18 cellular contexts compared by ENCODE assay signal in genomic region chr5:105392710-105393149, GRCh38.
DNase-seq lines count a peak whose midpoint lies in the region; FAIRE-seq and TF ChIP-seq lines count a peak whose summit lies in the region.
"Had no signal": no experiment of that assay in that cellular context is flagged by ENCODE, and none has a peak within 500 bp of the region (broad histone marks: within the 10 kb centered on the region; RNA-seq: fewer than 3 reads in every experiment).

No MANE protein-coding gene starts in this region.

- H3K9me2 ChIP-seq in PC-9 (ENCODE audit: insufficient read depth), result peaks cover under 1% of the 10 kb centered on the region; the same call in 1 of the 2 replicates

- peak overlapping the region; percentile 51 for H3K4me3 ChIP-seq in PC-9
- H3K4me3 ChIP-seq in dorsolateral prefrontal cortex, result no peak overlapping the region
- H3K4me3 ChIP-seq: SJCRH30 had no signal

- H3K36me3 ChIP-seq in PC-9 (ENCODE audit: low read depth), result no peaks in the 10 kb centered on the region
- H3K36me3 ChIP-seq: SJCRH30 had no signal

- peak overlapping the region; percentile 85 for H2AFZ ChIP-seq in PC-9

- CTCF ChIA-PET in PC-9 (lab: Charles Lee), result no interaction called here

- H3K27ac ChIP-seq in PC-9 (no peak overlapping the region), dorsolateral prefrontal cortex (no peak overlapping the region)
- H3K27ac ChIP-seq: RWPE1, SJCRH30 had no signal

- no peaks in the 10 kb centered on the region for H3K79me2 ChIP-seq in PC-9 (ENCODE audit: low read depth)

- no TSS peak for BruUV-seq in PC-9 (replicated peaks; lab: Mats Ljungman, UMichigan)

- H3K9me3 ChIP-seq in PC-9 (ENCODE audit: insufficient read depth, low read depth), result no peaks in the 10 kb centered on the region
- H3K9me3 ChIP-seq: SJCRH30 had no signal

- DNase-seq in ELF-1 (ENCODE audit: low read depth, low spot score), result peak; percentile 90
- peak; percentile 39 to 70 for DNase-seq in PC-9
- peak; percentile 21 for DNase-seq in inferior parietal cortex (ENCODE audit: extremely low spot score)
- peak; percentile 65 for DNase-seq in urothelium cell line (ENCODE audit: low spot score)
- no peak for DNase-seq in dorsolateral prefrontal cortex
- DNase-seq in SIG-M5 treated with dmso at 0.1 percent for 504 hours (lab: John Stamatoyannopoulos, UW; ENCODE audit: unreplicated experiment), result no peak
- DNase-seq in activated CD4-positive, CD25-positive, alpha-beta regulatory T cell (lab: John Stamatoyannopoulos, UW), result no peak
- DNase-seq: C1 segment of cervical spinal cord, DMS79 treated with DMSO at 0.1 percent for 48 hours, KG1, NCI-H187 treated with DMSO at 0.1 percent for 48 hours, NCI-H226, NCI-H524 treated with DMSO at 0.1 percent for 48 hours, PC-3, SJCRH30 had no signal

- no peaks in the 10 kb centered on the region for H3K4me1 ChIP-seq in PC-9 (replicated peaks; ENCODE audit: insufficient read depth)
- H3K4me1 ChIP-seq: SJCRH30 had no signal

- no peak for TF ChIP-seq CTCF in PC-9 (conservative IDR thresholded peaks at IDR 0.05)
- no peak for TF ChIP-seq CTCF in dorsolateral prefrontal cortex (IDR thresholded peaks at IDR 0.05 in 54 of 56, conservative IDR thresholded peaks at IDR 0.05 in 2 of 56; ENCODE audit: low read depth in 1 of 56, partially characterized antibody in 56 of 56)

- H3F3A ChIP-seq in PC-9 (ENCODE audit: insufficient read depth, low read depth), result no peaks in the 10 kb centered on the region

- no peaks in the 10 kb centered on the region for H4K20me1 ChIP-seq in PC-9 (ENCODE audit: insufficient read depth)

- peak overlapping the region; percentile 61 for H3K4me2 ChIP-seq in PC-9

- H3K27me3 ChIP-seq in PC-9 (ENCODE audit: insufficient read depth, low read depth), result no peaks in the 10 kb centered on the region
- no peaks in the 10 kb centered on the region for H3K27me3 ChIP-seq in dorsolateral prefrontal cortex
- H3K27me3 ChIP-seq: SJCRH30 had no signal

- intact Hi-C loops in PC-9 (cut with micrococcal nuclease; ENCODE audit: unreplicated experiment), result no loop called here
- intact Hi-C loops in dorsolateral prefrontal cortex (cut with DNase I), result no loop called here

- POLR2A ChIA-PET in PC-9 (lab: Charles Lee; ENCODE audit: unreplicated experiment), result no interaction called here

- FAIRE-seq in urothelium cell line (lab: Jason Lieb, UNC), result no peak
- FAIRE-seq: D721Med, G401.6 had no signal

Comparison
In these comparisons a context has a peak if more than half of its experiments do, and no peak if none do; other contexts are left out.
1. DNase-seq: peak in ELF-1 (single experiment), PC-9 (2 of 2), inferior parietal cortex (single experiment) and urothelium cell line (single experiment); none in dorsolateral prefrontal cortex (0 of 10), SIG-M5 treated with dmso at 0.1 percent for 504 hours (single experiment) and activated CD4-positive, CD25-positive, alpha-beta regulatory T cell (0 of 4).